Comparison of ENCODE assay signal across 17 cellular contexts in the genomic region with DNA sequence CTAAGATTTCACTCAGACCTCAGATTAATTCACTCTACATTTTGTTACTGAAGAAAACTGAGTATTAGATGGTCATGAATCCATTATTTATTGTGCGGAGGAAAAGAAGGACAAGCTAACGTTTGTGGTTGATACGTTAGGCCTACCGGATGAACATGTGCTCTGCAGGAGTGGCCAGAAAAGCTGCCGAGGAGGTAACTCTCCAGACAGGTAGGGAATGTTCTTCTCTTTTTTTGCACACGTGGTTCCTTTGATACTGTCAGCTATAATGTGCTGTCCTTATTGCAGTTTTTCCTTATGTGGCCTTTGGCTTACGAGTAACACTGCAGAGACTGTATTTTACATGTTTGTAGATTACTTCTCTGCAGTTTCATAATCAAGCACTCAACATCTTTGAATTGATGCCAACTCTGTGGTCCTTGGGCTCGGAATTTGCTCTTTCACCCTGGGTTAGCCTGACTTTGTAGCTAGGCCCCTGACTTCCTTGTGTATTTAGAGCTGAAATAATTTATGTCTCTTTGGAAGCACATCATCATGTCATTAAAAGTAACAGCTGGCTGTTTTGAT. TPM values are rescaled to one million over a fixed set of nuclear protein-coding genes. Genes with fewer than 3 reads are reported as not detected.
DNase-seq lines count a peak whose midpoint lies in the region; ATAC-seq and TF ChIP-seq lines count a peak whose summit lies in the region.
"Had no signal": no experiment of that assay in that cellular context is flagged by ENCODE, and none has a peak within 500 bp of the region (broad histone marks: within the 10 kb centered on the region; RNA-seq: fewer than 3 reads in every experiment).

No MANE protein-coding gene starts in this region.

- H3K27me3 Mint-ChIP-seq in Calu3 (ENCODE audit: unreplicated experiment): no peaks in the 10 kb centered on the region
- no peaks in the 10 kb centered on the region for H3K27me3 Mint-ChIP-seq in stimulated activated naive B cell treated with anti-CD40 and anti-IgM and Interleukin-4, amounts not matched to agents 10 μg/mL and 1 μg/mL and 100 μg/mL, for 72 hours
- H3K27me3 Mint-ChIP-seq: activated CD4-positive, alpha-beta T cell treated with anti-CD3 and anti-CD28 coated beads, Interleukin-2, amount 10 ng/mL, durations not matched to agents 7 days and 5 days; activated naive CD8-positive, alpha-beta T cell treated with anti-CD3 and anti-CD28 coated beads, Interleukin-2, amount 50 U/mL, for 24 hours had no signal

- H3K27ac ChIP-seq in colonic mucosa (peak overlapping the region; percentile 10), liver (ENCODE audit: low read depth in 1 of 2, low read length in 2 of 2) (no peak overlapping the region)
- H3K27ac ChIP-seq: GM23248, sigmoid colon, SJCRH30 had no signal

- TF ChIP-seq CTCF in Calu3 (IDR thresholded peaks at IDR 0.05; ENCODE audit: unreplicated experiment) (no peak), colonic mucosa (IDR thresholded peaks at IDR 0.05) (no peak), liver (IDR thresholded peaks at IDR 0.05; ENCODE audit: low read depth, low read length, missing input control) (no peak)

- H3K4me1 ChIP-seq in colonic mucosa (peaks cover 3% of the 10 kb centered on the region), liver (ENCODE audit: control insufficient read depth in 4 of 4, insufficient read depth in 4 of 4, low read length in 3 of 4) (peaks cover 3 to 15% (median 14%) of the 10 kb centered on the region in 4 donors)
- H3K4me1 ChIP-seq: SJCRH30 had no signal

- no peak overlapping the region for H3K4me3 Mint-ChIP-seq in Calu3 (ENCODE audit: low read depth, unreplicated experiment)
- no peak overlapping the region for H3K4me3 Mint-ChIP-seq in stimulated activated naive B cell treated with anti-CD40 and anti-IgM and Interleukin-4, amounts not matched to agents 10 μg/mL and 1 μg/mL and 100 μg/mL, for 72 hours
- H3K4me3 Mint-ChIP-seq: activated CD4-positive, alpha-beta T cell treated with anti-CD3 and anti-CD28 coated beads, Interleukin-2, amount 10 ng/mL, durations not matched to agents 7 days and 5 days; activated naive CD8-positive, alpha-beta T cell treated with anti-CD3 and anti-CD28 coated beads, Interleukin-2, amount 50 U/mL, for 24 hours; activated T-cell treated with anti-CD3 and anti-CD28 coated beads, Interleukin-2, amount 50 U/mL, for 4 hours had no signal

- peaks cover 18% of the 10 kb centered on the region for H3K4me1 Mint-ChIP-seq in Calu3 (ENCODE audit: low read depth, unreplicated experiment)
- H3K4me1 Mint-ChIP-seq in stimulated activated naive B cell treated with anti-CD40 and anti-IgM and Interleukin-4, amounts not matched to agents 10 μg/mL and 1 μg/mL and 100 μg/mL, for 72 hours: peaks cover 4 to 6% of the 10 kb centered on the region in 2 donors

- 71% methylated on average over 8 of the region's 8 CpGs for WGBS in liver

- no peaks in the 10 kb centered on the region for H3K9me3 Mint-ChIP-seq in Calu3 (ENCODE audit: low read depth, unreplicated experiment)
- no peaks in the 10 kb centered on the region for H3K9me3 Mint-ChIP-seq in stimulated activated naive B cell treated with anti-CD40 and anti-IgM and Interleukin-4, amounts not matched to agents 10 μg/mL and 1 μg/mL and 100 μg/mL, for 72 hours
- H3K9me3 Mint-ChIP-seq: activated CD4-positive, alpha-beta T cell treated with anti-CD3 and anti-CD28 coated beads, Interleukin-2, amount 10 ng/mL, durations not matched to agents 7 days and 5 days; activated naive CD8-positive, alpha-beta T cell treated with anti-CD3 and anti-CD28 coated beads, Interleukin-2, amount 50 U/mL, for 24 hours; activated T-cell treated with anti-CD3 and anti-CD28 coated beads, Interleukin-2, amount 50 U/mL, for 4 hours had no signal

- intact Hi-C loops in Calu3 (cut with micrococcal nuclease; ENCODE audit: unreplicated experiment) (loop anchor here (1.0 kb wide), 1 partner anchor 13 kb away; a partner anchor contains a TSS), colonic mucosa (cut with DNase I) (no loop called here)

- H3K4me3 ChIP-seq in colonic mucosa: no peak overlapping the region
- no peak overlapping the region for H3K4me3 ChIP-seq in liver (ENCODE audit: low read depth in 1 of 3, low read length in 3 of 3)
- H3K4me3 ChIP-seq: GM23248, sigmoid colon, SJCRH30 had no signal

- peak overlapping the region; percentile 43 for H3K27ac Mint-ChIP-seq in Calu3 (ENCODE audit: unreplicated experiment)
- no peak overlapping the region for H3K27ac Mint-ChIP-seq in stimulated activated naive B cell treated with anti-CD40 and anti-IgM and Interleukin-4, amounts not matched to agents 10 μg/mL and 1 μg/mL and 100 μg/mL, for 72 hours
- H3K27ac Mint-ChIP-seq: activated CD4-positive, alpha-beta T cell treated with anti-CD3 and anti-CD28 coated beads, Interleukin-2, amount 10 ng/mL, durations not matched to agents 7 days and 5 days; activated naive CD8-positive, alpha-beta T cell treated with anti-CD3 and anti-CD28 coated beads, Interleukin-2, amount 50 U/mL, for 24 hours had no signal

- H3K27me3 ChIP-seq in colonic mucosa: no peaks in the 10 kb centered on the region
- no peaks in the 10 kb centered on the region for H3K27me3 ChIP-seq in liver (ENCODE audit: control insufficient read depth in 4 of 4, insufficient read depth in 4 of 4, low read length in 3 of 4)
- H3K27me3 ChIP-seq: sigmoid colon, SJCRH30 had no signal

- no peaks in the 10 kb centered on the region for H3K36me3 ChIP-seq in colonic mucosa
- H3K36me3 ChIP-seq in liver (ENCODE audit: control insufficient read depth in 4 of 4, insufficient read depth in 3 of 4, low read depth in 1 of 4, low read length in 3 of 4): peaks cover 2 to 27% (median 25%) of the 10 kb centered on the region in 4 donors

- DNase-seq in Calu3: peak; percentile 12
- DNase-seq in NCI-H1105 treated with DMSO at 0.1 percent for 48 hours (lab: John Stamatoyannopoulos, UW): peak; percentile 95
- peak; percentile 36 for DNase-seq in colonic mucosa
- DNase-seq in SKM-1 (lab: John Stamatoyannopoulos, UW; ENCODE audit: unreplicated experiment): no peak
- DNase-seq in stimulated activated naive B cell treated with anti-CD40 and anti-IgM and Interleukin-4, amounts not matched to agents 10 μg/mL and 1 μg/mL and 100 μg/mL, for 72 hours: no peak
- DNase-seq in D341Med (ENCODE audit: low spot score): no peak
- DNase-seq: activated CD4-positive, alpha-beta T cell treated with anti-CD3 and anti-CD28 coated beads, Interleukin-2, amount 10 ng/mL, durations not matched to agents 7 days and 5 days; activated naive CD8-positive, alpha-beta T cell treated with anti-CD3 and anti-CD28 coated beads, Interleukin-2, amount 50 U/mL, for 24 hours; activated T-cell treated with anti-CD3 and anti-CD28 coated beads, Interleukin-2, amount 50 U/mL, for 4 hours; GM23248; NCI-H510A; occipital lobe; sigmoid colon; T1000 had no signal

- H3K9me3 ChIP-seq in colonic mucosa (no peaks in the 10 kb centered on the region), liver (ENCODE audit: control insufficient read depth in 4 of 4, low read length in 3 of 4) (no peaks in the 10 kb centered on the region)
- H3K9me3 ChIP-seq: sigmoid colon, SJCRH30 had no signal

- TF ChIP-seq RAD21 in liver (IDR thresholded peaks at IDR 0.05): no peak

- CTCF ChIA-PET in Calu3 (lab: Charles Lee): interaction anchor here (0.9 to 1.8 kb wide), 3 partner anchors 12 to 55 kb away, joined by 3 to 5 read pairs (median 5); a partner anchor contains a TSS

- H3K9ac ChIP-seq in colonic mucosa (ENCODE audit: low read depth in 2 of 2, low read length in 2 of 2) (no peak overlapping the region), liver (ENCODE audit: low read depth in 1 of 2, low read length in 2 of 2) (no peak overlapping the region)
- H3K9ac ChIP-seq: GM23248 had no signal

- peaks cover 3% of the 10 kb centered on the region for H3K36me3 Mint-ChIP-seq in Calu3 (ENCODE audit: insufficient read depth, unreplicated experiment)
- peaks cover 27 to 46% of the 10 kb centered on the region in 2 donors for H3K36me3 Mint-ChIP-seq in stimulated activated naive B cell treated with anti-CD40 and anti-IgM and Interleukin-4, amounts not matched to agents 10 μg/mL and 1 μg/mL and 100 μg/mL, for 72 hours

- no TSS peak for BruUV-seq in Calu3 (replicated peaks; lab: Mats Ljungman, UMichigan)

- ATAC-seq in GM21360 (IDR thresholded peaks at IDR 0.05; ENCODE audit: unreplicated experiment): no peak
- no peak for ATAC-seq in stimulated activated naive B cell treated with anti-CD40 and anti-IgM and Interleukin-4, amounts not matched to agents 10 μg/mL and 1 μg/mL and 100 μg/mL, for 72 hours (replicated peaks)
- ATAC-seq: activated naive CD8-positive, alpha-beta T cell treated with anti-CD3 and anti-CD28 coated beads, Interleukin-2, amount 50 U/mL, for 24 hours; activated T-cell treated with anti-CD3 and anti-CD28 coated beads, Interleukin-2, amount 50 U/mL, for 4 hours had no signal

TF ChIP-seq in liver, 16 proteins besides CTCF, POLR2A, EP300 and RAD21:
- no peak for TF ChIP-seq RXRA (IDR thresholded peaks at IDR 0.05)
- peak; percentile 37 to 71 for TF ChIP-seq HNF4A (conservative IDR thresholded peaks at IDR 0.05)
- TF ChIP-seq YY1 (IDR thresholded peaks at IDR 0.05): no peak
- TF ChIP-seq, protein P1, sequence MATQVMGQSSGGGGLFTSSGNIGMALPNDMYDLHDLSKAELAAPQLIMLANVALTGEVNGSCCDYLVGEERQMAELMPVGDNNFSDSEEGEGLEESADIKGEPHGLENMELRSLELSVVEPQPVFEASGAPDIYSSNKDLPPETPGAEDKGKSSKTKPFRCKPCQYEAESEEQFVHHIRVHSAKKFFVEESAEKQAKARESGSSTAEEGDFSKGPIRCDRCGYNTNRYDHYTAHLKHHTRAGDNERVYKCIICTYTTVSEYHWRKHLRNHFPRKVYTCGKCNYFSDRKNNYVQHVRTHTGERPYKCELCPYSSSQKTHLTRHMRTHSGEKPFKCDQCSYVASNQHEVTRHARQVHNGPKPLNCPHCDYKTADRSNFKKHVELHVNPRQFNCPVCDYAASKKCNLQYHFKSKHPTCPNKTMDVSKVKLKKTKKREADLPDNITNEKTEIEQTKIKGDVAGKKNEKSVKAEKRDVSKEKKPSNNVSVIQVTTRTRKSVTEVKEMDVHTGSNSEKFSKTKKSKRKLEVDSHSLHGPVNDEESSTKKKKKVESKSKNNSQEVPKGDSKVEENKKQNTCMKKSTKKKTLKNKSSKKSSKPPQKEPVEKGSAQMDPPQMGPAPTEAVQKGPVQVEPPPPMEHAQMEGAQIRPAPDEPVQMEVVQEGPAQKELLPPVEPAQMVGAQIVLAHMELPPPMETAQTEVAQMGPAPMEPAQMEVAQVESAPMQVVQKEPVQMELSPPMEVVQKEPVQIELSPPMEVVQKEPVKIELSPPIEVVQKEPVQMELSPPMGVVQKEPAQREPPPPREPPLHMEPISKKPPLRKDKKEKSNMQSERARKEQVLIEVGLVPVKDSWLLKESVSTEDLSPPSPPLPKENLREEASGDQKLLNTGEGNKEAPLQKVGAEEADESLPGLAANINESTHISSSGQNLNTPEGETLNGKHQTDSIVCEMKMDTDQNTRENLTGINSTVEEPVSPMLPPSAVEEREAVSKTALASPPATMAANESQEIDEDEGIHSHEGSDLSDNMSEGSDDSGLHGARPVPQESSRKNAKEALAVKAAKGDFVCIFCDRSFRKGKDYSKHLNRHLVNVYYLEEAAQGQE (IDR thresholded peaks at IDR 0.05): no peak

RNA-seq across cellular contexts. Expression of a gene that starts 13.6 kb away (rescaled TPM):
- 30.4 and 37.0 TPM in 2 replicates for total RNA-seq in Calu3 (2022)
- 10 to 100 TPM; 20.5 to 24.4 TPM for total RNA-seq in colonic mucosa
- 10 to 100 TPM; 12.3 to 19.0 TPM for total RNA-seq in liver
- polyA plus RNA-seq in liver: 1 to 10 TPM; 2.5 to 4.8 TPM

Comparison
In these comparisons a context has a peak if more than half of its experiments do, and no peak if none do; other contexts are left out.
1. DNase-seq: peak in Calu3 (single experiment), NCI-H1105 treated with DMSO at 0.1 percent for 48 hours (single experiment) and colonic mucosa (single experiment); none in SKM-1 (single experiment), stimulated activated naive B cell treated with anti-CD40 and anti-IgM and Interleukin-4, amounts not matched to agents 10 μg/mL and 1 μg/mL and 100 μg/mL, for 72 hours (single experiment) and D341Med (single experiment).